Comparison of ENCODE assay signal across 8 cellular contexts in the genomic region with DNA sequence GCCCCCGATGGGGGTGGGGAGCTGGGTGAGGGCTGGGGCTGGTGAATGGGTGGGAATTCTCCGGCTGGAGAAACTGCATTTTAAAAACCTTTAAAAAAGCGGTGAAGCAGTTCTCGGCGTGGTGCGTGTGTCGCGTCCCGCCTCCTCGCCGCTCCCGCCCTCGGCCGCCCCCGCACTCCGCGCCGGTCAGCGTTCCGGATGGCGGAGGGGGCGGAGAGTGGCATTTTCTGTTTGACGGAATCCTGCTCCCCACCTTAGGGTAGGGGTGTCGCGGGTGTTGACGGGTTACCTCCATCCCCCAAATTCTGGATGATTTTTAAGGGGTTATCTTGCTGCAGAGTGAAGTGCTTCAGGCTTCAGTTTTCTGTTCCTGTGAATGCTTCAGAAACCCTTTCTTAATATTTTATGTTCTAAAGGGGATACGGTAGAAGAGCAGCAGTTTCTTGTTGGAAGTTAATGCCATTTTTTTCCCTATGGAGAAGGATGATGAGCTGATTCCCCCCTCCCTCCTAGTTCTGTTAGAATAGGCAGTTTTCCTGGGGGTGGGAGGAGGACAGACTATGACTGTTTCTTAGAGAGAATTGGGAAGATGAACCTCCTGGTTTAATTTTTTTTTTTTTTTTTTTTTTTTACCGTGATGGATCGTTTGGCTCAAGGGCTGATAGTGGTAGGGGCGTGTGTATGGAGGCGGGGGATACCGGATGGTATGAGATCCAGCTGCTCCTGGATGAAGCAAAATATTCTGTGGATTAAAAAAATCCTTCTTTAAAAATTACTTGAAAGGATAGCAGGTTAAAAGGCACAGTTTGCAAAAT. TPM values are rescaled to one million over a fixed set of nuclear protein-coding genes. Genes with fewer than 3 reads are reported as not detected.
DNase-seq lines count a peak whose midpoint lies in the region; ATAC-seq, FAIRE-seq and TF ChIP-seq lines count a peak whose summit lies in the region.

No MANE protein-coding gene starts in this region.

- no peaks in the 10 kb centered on the region for H3K27me3 Mint-ChIP-seq in activated naive CD8-positive, alpha-beta T cell

- H3K4me3 Mint-ChIP-seq in activated naive CD8-positive, alpha-beta T cell, result peak overlapping the region; percentile 91

- peaks cover 0 to 3% (median 0%) of the 10 kb centered on the region in 3 donors for H3K4me1 ChIP-seq in pancreas
- peaks cover 23% of the 10 kb centered on the region for H3K4me1 ChIP-seq in vagina

- H3K27ac Mint-ChIP-seq in activated naive CD8-positive, alpha-beta T cell, result peak overlapping the region; percentile 83

- peak in 11 of 14 donors; percentile 3 to 66 (median 46) for DNase-seq in C1 segment of cervical spinal cord (lab: John Stamatoyannopoulos, UW)
- DNase-seq in GM19240 (ENCODE audit: insufficient read length, low spot score), result peak; percentile 10
- peak; percentile 75 for DNase-seq in RKO (ENCODE audit: low spot score)
- peak; percentile 47 for DNase-seq in Right ventricle myocardium superior
- peak in 4 of 6 donors; percentile 14 to 66 (median 18) for DNase-seq in pancreas
- no peak for DNase-seq in vagina (ENCODE audit: extremely low spot score in 2 of 2)

- H3K9me3 ChIP-seq in pancreas (no peaks in the 10 kb centered on the region), vagina (no peaks in the 10 kb centered on the region)

- no peaks in the 10 kb centered on the region for H3K36me3 Mint-ChIP-seq in activated naive CD8-positive, alpha-beta T cell

- peak; percentile 63 for ATAC-seq in HG03354 (IDR thresholded peaks at IDR 0.05; ENCODE audit: poor library complexity, severe bottlenecking, unreplicated experiment)
- ATAC-seq in Right ventricle myocardium superior (ENCODE audit: poor library complexity), result peak; percentile 69
- ATAC-seq in pancreas, result peak; percentile 47 to 66 (median 60)

- no peaks in the 10 kb centered on the region for H3K9me3 Mint-ChIP-seq in activated naive CD8-positive, alpha-beta T cell (ENCODE audit: low read depth)

- no peaks in the 10 kb centered on the region for H3K27me3 ChIP-seq in pancreas
- H3K27me3 ChIP-seq in vagina, result no peaks in the 10 kb centered on the region

- TF ChIP-seq POLR2A in vagina (IDR thresholded peaks at IDR 0.05), result no peak

- H3K36me3 ChIP-seq in pancreas (no peaks in the 10 kb centered on the region), vagina (no peaks in the 10 kb centered on the region)

- H3K4me3 ChIP-seq in pancreas (peak overlapping the region; percentile 62 to 97 (median 90)), vagina (peak overlapping the region; percentile 90 to 98)

- WGBS in pancreas, 2 donors, result 2% methylated on average over 32 of the region's 32 CpGs

- H3K27ac ChIP-seq in pancreas (peak overlapping the region in 3 of 4 donors; percentile 46 to 78 (median 73)), vagina (peak overlapping the region; percentile 90)

- intact Hi-C loops in Right ventricle myocardium superior (cut with DNase I) (loop anchor here (10.0 kb wide), 1 partner anchor 86 kb away; no protein-coding TSS in a partner anchor), pancreas (cut with DNase I) (no loop called here), vagina (cut with DNase I) (no loop called here)

- TF ChIP-seq CTCF in pancreas (IDR thresholded peaks at IDR 0.05) (no peak), vagina (IDR thresholded peaks at IDR 0.05) (no peak)

- peaks cover 38% of the 10 kb centered on the region for H3K4me1 Mint-ChIP-seq in activated naive CD8-positive, alpha-beta T cell (ENCODE audit: low read depth)

- FAIRE-seq in pancreas (lab: Jason Lieb, UNC), result no peak

RNA-seq across cellular contexts. Expression of gene ABI2, which starts 0.7 kb away (rescaled TPM):
- total RNA-seq in Right ventricle myocardium superior (44.7 TPM), pancreas (10 to 100 TPM; 10.4 to 27.9 (median 13.5) TPM), vagina (31.7 TPM)
- 10 to 100 TPM in 1 of 2 donors, 1 to 10 TPM in 1; 4.9 to 12.8 TPM for polyA plus RNA-seq in pancreas

Comparison
In these comparisons a context has a peak if more than half of its experiments do, and no peak if none do; other contexts are left out.
1. DNase-seq: peak in C1 segment of cervical spinal cord (11 of 14), GM19240 (single experiment), RKO (single experiment), Right ventricle myocardium superior (single experiment) and pancreas (4 of 6); none in vagina (0 of 2).
2. Peak in every context shown above with its lines, with median percentiles within 50 percentile points of each other: ATAC-seq.